In genomic region chr2:236871500-236872001, GRCh38 we compare ENCODE assay signal across 1 cellular context.
TF ChIP-seq lines count a peak whose summit lies in the region.

No MANE protein-coding gene starts in this region.

TF ChIP-seq in GM23338, 12 proteins besides CTCF, POLR2A, EP300 and RAD21 (continued from another document):
- TF ChIP-seq, protein P1, sequence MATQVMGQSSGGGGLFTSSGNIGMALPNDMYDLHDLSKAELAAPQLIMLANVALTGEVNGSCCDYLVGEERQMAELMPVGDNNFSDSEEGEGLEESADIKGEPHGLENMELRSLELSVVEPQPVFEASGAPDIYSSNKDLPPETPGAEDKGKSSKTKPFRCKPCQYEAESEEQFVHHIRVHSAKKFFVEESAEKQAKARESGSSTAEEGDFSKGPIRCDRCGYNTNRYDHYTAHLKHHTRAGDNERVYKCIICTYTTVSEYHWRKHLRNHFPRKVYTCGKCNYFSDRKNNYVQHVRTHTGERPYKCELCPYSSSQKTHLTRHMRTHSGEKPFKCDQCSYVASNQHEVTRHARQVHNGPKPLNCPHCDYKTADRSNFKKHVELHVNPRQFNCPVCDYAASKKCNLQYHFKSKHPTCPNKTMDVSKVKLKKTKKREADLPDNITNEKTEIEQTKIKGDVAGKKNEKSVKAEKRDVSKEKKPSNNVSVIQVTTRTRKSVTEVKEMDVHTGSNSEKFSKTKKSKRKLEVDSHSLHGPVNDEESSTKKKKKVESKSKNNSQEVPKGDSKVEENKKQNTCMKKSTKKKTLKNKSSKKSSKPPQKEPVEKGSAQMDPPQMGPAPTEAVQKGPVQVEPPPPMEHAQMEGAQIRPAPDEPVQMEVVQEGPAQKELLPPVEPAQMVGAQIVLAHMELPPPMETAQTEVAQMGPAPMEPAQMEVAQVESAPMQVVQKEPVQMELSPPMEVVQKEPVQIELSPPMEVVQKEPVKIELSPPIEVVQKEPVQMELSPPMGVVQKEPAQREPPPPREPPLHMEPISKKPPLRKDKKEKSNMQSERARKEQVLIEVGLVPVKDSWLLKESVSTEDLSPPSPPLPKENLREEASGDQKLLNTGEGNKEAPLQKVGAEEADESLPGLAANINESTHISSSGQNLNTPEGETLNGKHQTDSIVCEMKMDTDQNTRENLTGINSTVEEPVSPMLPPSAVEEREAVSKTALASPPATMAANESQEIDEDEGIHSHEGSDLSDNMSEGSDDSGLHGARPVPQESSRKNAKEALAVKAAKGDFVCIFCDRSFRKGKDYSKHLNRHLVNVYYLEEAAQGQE (IDR thresholded peaks at IDR 0.05; ENCODE audit: unreplicated experiment) = no peak
- TF ChIP-seq JUNB (IDR thresholded peaks at IDR 0.05; ENCODE audit: unreplicated experiment) = no peak
- no peak for TF ChIP-seq EZH2phosphoT487 (IDR thresholded peaks at IDR 0.05; ENCODE audit: unreplicated experiment)
- TF ChIP-seq EZH2 (IDR thresholded peaks at IDR 0.05; ENCODE audit: low read depth, unreplicated experiment) = no peak
- TF ChIP-seq STAT1 (IDR thresholded peaks at IDR 0.05; ENCODE audit: unreplicated experiment) = no peak
- no peak for TF ChIP-seq ZNF331 (CRISPR knock-in tag; IDR thresholded peaks at IDR 0.05; ENCODE audit: low read depth)
- TF ChIP-seq, protein P2, sequence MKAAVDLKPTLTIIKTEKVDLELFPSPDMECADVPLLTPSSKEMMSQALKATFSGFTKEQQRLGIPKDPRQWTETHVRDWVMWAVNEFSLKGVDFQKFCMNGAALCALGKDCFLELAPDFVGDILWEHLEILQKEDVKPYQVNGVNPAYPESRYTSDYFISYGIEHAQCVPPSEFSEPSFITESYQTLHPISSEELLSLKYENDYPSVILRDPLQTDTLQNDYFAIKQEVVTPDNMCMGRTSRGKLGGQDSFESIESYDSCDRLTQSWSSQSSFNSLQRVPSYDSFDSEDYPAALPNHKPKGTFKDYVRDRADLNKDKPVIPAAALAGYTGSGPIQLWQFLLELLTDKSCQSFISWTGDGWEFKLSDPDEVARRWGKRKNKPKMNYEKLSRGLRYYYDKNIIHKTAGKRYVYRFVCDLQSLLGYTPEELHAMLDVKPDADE (IDR thresholded peaks at IDR 0.05) = no peak
- TF ChIP-seq ZNF114 (CRISPR knock-in tag; IDR thresholded peaks at IDR 0.05) = no peak
- no peak for TF ChIP-seq POLR2AphosphoS5 (IDR thresholded peaks at IDR 0.05; ENCODE audit: low read depth)
